Comparison of ENCODE assay signal across 19 cellular contexts in the genomic region with DNA sequence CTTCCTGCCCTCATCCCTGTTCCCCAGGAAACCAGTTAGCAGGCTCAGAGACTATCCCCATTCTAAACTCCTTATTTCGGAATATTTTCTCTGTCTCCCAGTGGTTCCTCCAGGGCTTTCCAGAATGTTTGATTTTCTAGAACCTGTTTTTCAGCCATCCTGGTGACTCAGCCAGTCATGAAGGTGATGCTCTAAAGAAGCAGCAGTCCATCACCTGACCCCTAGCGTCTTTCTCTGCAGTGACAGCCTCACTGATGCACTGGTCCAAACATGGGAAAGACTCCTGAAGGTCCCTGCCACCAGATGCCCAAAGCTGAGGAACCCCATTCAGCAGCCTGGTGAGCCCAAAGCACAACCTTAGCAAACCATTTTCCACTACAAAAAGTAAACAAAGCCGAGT.
DNase-seq lines count a peak whose midpoint lies in the region; ATAC-seq and TF ChIP-seq lines count a peak whose summit lies in the region.
"Had no signal": no experiment of that assay in that cellular context is flagged by ENCODE, and none has a peak within 500 bp of the region (broad histone marks: within the 10 kb centered on the region; RNA-seq: fewer than 3 reads in every experiment).

No MANE protein-coding gene starts in this region.

- no peaks in the 10 kb centered on the region for H4K20me1 ChIP-seq in PC-3 (ENCODE audit: low read length)
- no peaks in the 10 kb centered on the region for H4K20me1 ChIP-seq in mammary epithelial cell (ENCODE audit: insufficient read depth, low read length)
- peaks cover 12% of the 10 kb centered on the region for H4K20me1 ChIP-seq in neural progenitor cell (ENCODE audit: low read depth)
- H4K20me1 ChIP-seq: BLaER1 had no signal

- POLR2A ChIA-PET in PC-3 (lab: Charles Lee; ENCODE audit: unreplicated experiment), result no interaction called here

- peaks cover 4% of the 10 kb centered on the region; the same call in 1 of the 2 replicates for H3K4me1 ChIP-seq in PC-3 (ENCODE audit: insufficient read depth, low read length)
- H3K4me1 ChIP-seq in mammary epithelial cell (ENCODE audit: insufficient read depth, low read length), result no peaks in the 10 kb centered on the region
- peaks cover 11% of the 10 kb centered on the region for H3K4me1 ChIP-seq in neural progenitor cell
- H3K4me1 ChIP-seq: BLaER1, HAP-1, SJSA1 had no signal

- no peaks in the 10 kb centered on the region for H3K27me3 Mint-ChIP-seq in neural progenitor cell (ENCODE audit: insufficient read depth, low read depth)

- H3K36me3 ChIP-seq in PC-3 (ENCODE audit: low read depth, low read length) (no peaks in the 10 kb centered on the region), mammary epithelial cell (ENCODE audit: insufficient read depth, low read length) (no peaks in the 10 kb centered on the region), neural progenitor cell (no peaks in the 10 kb centered on the region)
- H3K36me3 ChIP-seq: BLaER1, HAP-1, SJSA1 had no signal

- CTCF ChIA-PET in PC-3 (lab: Charles Lee), result no interaction called here
- CTCF ChIA-PET in mammary epithelial cell (lab: Charles Lee; ENCODE audit: low non-redundant PET), result no interaction called here

- H3F3A ChIP-seq in PC-3 (ENCODE audit: low read length, unreplicated experiment), result no peaks in the 10 kb centered on the region
- H3F3A ChIP-seq in neural progenitor cell (ENCODE audit: low read depth), result no peaks in the 10 kb centered on the region

- TF ChIP-seq CTCF in GM12872 (IDR thresholded peaks at IDR 0.05; ENCODE audit: insufficient read depth, low read depth, low read length) (0 out of 3 replicates have a peak, but pooled peaks have one; percentile 6), PC-3 (conservative IDR thresholded peaks at IDR 0.05; ENCODE audit: low read depth, low read length) (peak; percentile 75), mammary epithelial cell (conservative IDR thresholded peaks at IDR 0.05 in 1 of 2, IDR thresholded peaks at IDR 0.05 in 1 of 2; ENCODE audit: extremely low read depth in 1 of 2, insufficient read depth in 1 of 2, low read depth in 1 of 2, low read length in 2 of 2) (peak in 1 of 2 donors; percentile 31), neural progenitor cell (IDR thresholded peaks at IDR 0.05) (no peak)

- H3K4me3 ChIP-seq in PC-3 (ENCODE audit: low read length) (no peak overlapping the region), mammary epithelial cell (replicated peaks in 1 of 3; ENCODE audit: insufficient read depth in 1 of 3, low read depth in 2 of 3, low read length in 3 of 3) (no peak overlapping the region), neural progenitor cell (no peak overlapping the region)
- H3K4me3 ChIP-seq: BLaER1, HAP-1, SJSA1 had no signal

- H2AFZ ChIP-seq in PC-3 (ENCODE audit: low read length), result no peak overlapping the region
- H2AFZ ChIP-seq in mammary epithelial cell (ENCODE audit: low read depth, low read length), result no peak overlapping the region
- H2AFZ ChIP-seq in neural progenitor cell (replicated peaks), result no peak overlapping the region

- no peaks in the 10 kb centered on the region for H3K9me3 Mint-ChIP-seq in neural progenitor cell
- H3K9me3 Mint-ChIP-seq: CD8-positive, alpha-beta memory T cell had no signal

- intact Hi-C loops in PC-3 (cut with micrococcal nuclease), result loop anchor here (1.0 to 5.0 kb wide), 2 partner anchors 132 to 219 kb away; no protein-coding TSS in a partner anchor
- intact Hi-C loops in mammary epithelial cell (cut with micrococcal nuclease), result loop anchor here (5.0 kb wide), 1 partner anchor 134 kb away; no protein-coding TSS in a partner anchor

- no peaks in the 10 kb centered on the region for H3K79me2 ChIP-seq in PC-3 (ENCODE audit: low read length)
- H3K79me2 ChIP-seq in mammary epithelial cell (ENCODE audit: insufficient read depth, low read length), result no peaks in the 10 kb centered on the region
- H3K79me2 ChIP-seq in neural progenitor cell (ENCODE audit: low read depth), result no peaks in the 10 kb centered on the region

- H3K9ac ChIP-seq in PC-3 (ENCODE audit: low read length) (no peak overlapping the region), mammary epithelial cell (ENCODE audit: insufficient read depth, low read length) (no peak overlapping the region), neural progenitor cell (no peak overlapping the region)
- H3K9ac ChIP-seq: BLaER1 had no signal

- DNase-seq in PC-3, result peak; percentile 94
- peak; percentile 10 for DNase-seq in mammary epithelial cell
- DNase-seq in neural progenitor cell (ENCODE audit: low spot score), result no peak
- DNase-seq in germinal center (ENCODE audit: low spot score), result no peak
- DNase-seq in NCI-H187 treated with DMSO at 0.1 percent for 48 hours (lab: John Stamatoyannopoulos, UW), result no peak
- no peak for DNase-seq in COLO829 (ENCODE audit: low spot score)
- DNase-seq: CD8-positive, alpha-beta memory T cell; DMS79; Kasumi-1; NCI-H1105; NCI-H2081 treated with DMSO at 0.1 percent for 48 hours; NCI-H2227 treated with DMSO at 0.1 percent for 48 hours; NCI-H510A treated with DMSO at 0.1 percent for 48 hours; NCI-H774 had no signal

- dilution Hi-C loops in mammary epithelial cell (cut with HindIII; ENCODE audit: low sequenced_read_pairs), result no loop called here

- H3K4me1 Mint-ChIP-seq in neural progenitor cell, result peaks cover 41% of the 10 kb centered on the region
- H3K4me1 Mint-ChIP-seq: CD8-positive, alpha-beta memory T cell had no signal

- in situ Hi-C loops in mammary epithelial cell (cut with MboI; ENCODE audit: low sequenced_read_pairs in 2 of 2), result no loop called here

- H3K27me3 ChIP-seq in PC-3 (ENCODE audit: low read length), result peaks cover 63% of the 10 kb centered on the region
- no peaks in the 10 kb centered on the region for H3K27me3 ChIP-seq in mammary epithelial cell (ENCODE audit: insufficient read depth, low read length)
- no peaks in the 10 kb centered on the region for H3K27me3 ChIP-seq in neural progenitor cell
- H3K27me3 ChIP-seq: BLaER1 had no signal

- no peaks in the 10 kb centered on the region for H3K9me3 ChIP-seq in PC-3 (ENCODE audit: low read length)
- no peaks in the 10 kb centered on the region for H3K9me3 ChIP-seq in mammary epithelial cell (replicated peaks; ENCODE audit: insufficient read depth, low read length)
- no peaks in the 10 kb centered on the region for H3K9me3 ChIP-seq in neural progenitor cell (ENCODE audit: low read depth)
- H3K9me3 ChIP-seq: BLaER1, HAP-1, SJSA1 had no signal

- ATAC-seq in PC-3, result peak; percentile 94

- WGBS in mammary epithelial cell (ENCODE audit: low coverage, missing lambda C conversion rate), result 58% methylated on average over 3 of the region's 3 CpGs

- peak overlapping the region; percentile 51 for H3K27ac Mint-ChIP-seq in neural progenitor cell
- H3K27ac Mint-ChIP-seq: CD8-positive, alpha-beta memory T cell had no signal

- no peak overlapping the region for H3K27ac ChIP-seq in PC-3 (ENCODE audit: low read length)
- no peak overlapping the region for H3K27ac ChIP-seq in mammary epithelial cell (ENCODE audit: insufficient read depth, low read depth, low read length)
- H3K27ac ChIP-seq in neural progenitor cell, result no peak overlapping the region
- H3K27ac ChIP-seq: BLaER1, HL-60, SJSA1 had no signal

- H3K4me3 Mint-ChIP-seq in neural progenitor cell, result no peak overlapping the region
- H3K4me3 Mint-ChIP-seq: CD8-positive, alpha-beta memory T cell had no signal

- H3K9me2 ChIP-seq in PC-3 (replicated peaks; ENCODE audit: low read length), result no peaks in the 10 kb centered on the region

- H3K4me2 ChIP-seq in PC-3 (ENCODE audit: low read length) (no peak overlapping the region), mammary epithelial cell (ENCODE audit: insufficient read depth, low read depth, low read length) (no peak overlapping the region), neural progenitor cell (no peak overlapping the region)
- H3K4me2 ChIP-seq: BLaER1 had no signal

- H3K36me3 Mint-ChIP-seq in neural progenitor cell, result no peaks in the 10 kb centered on the region
- H3K36me3 Mint-ChIP-seq: CD8-positive, alpha-beta memory T cell had no signal

- no TSS peak for BruUV-seq in PC-3 (replicated peaks; lab: Mats Ljungman, UMichigan)
- no TSS peak for BruUV-seq in mammary epithelial cell (replicated peaks; lab: Mats Ljungman, UMichigan)

Comparison
In these comparisons a context has a peak if more than half of its experiments do, and no peak if none do; other contexts are left out.
1. DNase-seq: peak in PC-3 (single experiment) and mammary epithelial cell (single experiment); none in neural progenitor cell (single experiment), germinal center (single experiment), NCI-H187 treated with DMSO at 0.1 percent for 48 hours (single experiment) and COLO829 (single experiment).